26 cellular contexts compared by ENCODE assay signal in the genomic region with DNA sequence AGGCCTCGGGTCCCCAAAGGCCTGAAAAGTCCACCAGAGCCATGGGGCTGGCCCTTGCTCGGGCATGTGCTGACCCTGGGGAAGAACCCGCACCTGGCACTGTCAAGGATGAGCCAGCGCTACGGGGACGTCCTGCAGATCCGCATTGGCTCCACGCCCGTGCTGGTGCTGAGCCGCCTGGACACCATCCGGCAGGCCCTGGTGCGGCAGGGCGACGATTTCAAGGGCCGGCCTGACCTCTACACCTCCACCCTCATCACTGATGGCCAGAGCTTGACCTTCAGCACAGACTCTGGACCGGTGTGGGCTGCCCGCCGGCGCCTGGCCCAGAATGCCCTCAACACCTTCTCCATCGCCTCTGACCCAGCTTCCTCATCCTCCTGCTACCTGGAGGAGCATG. TPM values are rescaled to one million over a fixed set of nuclear protein-coding genes. Genes with fewer than 3 reads are reported as not detected.
"Had no signal": no experiment of that assay in that cellular context is flagged by ENCODE, and none has a peak within 500 bp of the region (broad histone marks: within the 10 kb centered on the region; RNA-seq: fewer than 3 reads in every experiment).

No MANE protein-coding gene starts in this region.

- ATAC-seq: Panc1, PC-3, Right ventricle myocardium inferior, SK-N-SH treated with all-trans-retinoic acid at 6 μM for 48 hours had no signal

- H3K36me3 ChIP-seq: MG63, SJCRH30 had no signal

- H3K27me3 ChIP-seq: MG63 had no signal

- H3K9me3 ChIP-seq: MG63, SJCRH30 had no signal

- DNase-seq: IMR-90, Karpas-422, KG1, MG63, NCI-H1092, NCI-H1105 treated with DMSO at 0.1 percent for 48 hours, NCI-H1417 treated with DMSO at 0.1 percent for 48 hours, NCI-H146, NCI-H1694 treated with DMSO at 0.1 percent for 48 hours, NCI-H1930, NCI-H2081, NCI-H2107, NCI-H2227 treated with DMSO at 0.1 percent for 48 hours, NCI-H524, NCI-H526 treated with DMSO at 0.1 percent for 48 hours, NCI-H748 treated with DMSO at 0.1 percent for 48 hours, PC-3, SHP77 treated with DMSO at 0.1 percent for 48 hours, SJCRH30 had no signal

- H3K4me3 ChIP-seq: MG63, SJCRH30 had no signal

- H3K27ac ChIP-seq: SJCRH30 had no signal

RNA-seq across cellular contexts. Expression of gene CYP1A2, which starts 1.2 kb away (rescaled TPM):
- total RNA-seq: HT-29, IMR-90, NCI-H460, OCI-LY7, PC-3, Right ventricle myocardium inferior, RPMI7951, SJCRH30 had no signal
- polyA plus RNA-seq: IMR-90 had no signal

RNA-seq across cellular contexts. Expression of gene CYP1A1, which starts 24.5 kb away (rescaled TPM):
- total RNA-seq: NCI-H460, SJCRH30 had no signal
